Comparison of ENCODE assay signal across 8 cellular contexts in genomic region chr9:15509931-15510788, GRCh38. TPM values are rescaled to one million over a fixed set of nuclear protein-coding genes. Genes with fewer than 3 reads are reported as not detected.
A peak's percentile ranks its signal among the peaks of the same experiment; 100 is the strongest.
DNase-seq lines count a peak whose midpoint lies in the region; ATAC-seq and TF ChIP-seq lines count a peak whose summit lies in the region.

No MANE protein-coding gene starts in this region.

- H3K79me2 ChIP-seq in hepatocyte = peaks cover 40% of the 10 kb centered on the region

- H3K27me3 ChIP-seq in BE2C = no peaks in the 10 kb centered on the region
- no peaks in the 10 kb centered on the region for H3K27me3 ChIP-seq in adrenal gland
- no peaks in the 10 kb centered on the region for H3K27me3 ChIP-seq in hepatocyte
- no peaks in the 10 kb centered on the region for H3K27me3 ChIP-seq in sigmoid colon

- peaks cover 41% of the 10 kb centered on the region for H3K36me3 ChIP-seq in BE2C
- H3K36me3 ChIP-seq in adrenal gland (replicated peaks in 1 of 2) = peaks cover 0 to 16% of the 10 kb centered on the region in 2 donors
- no peaks in the 10 kb centered on the region for H3K36me3 ChIP-seq in hepatocyte (replicated peaks; ENCODE audit: insufficient read depth, low read depth)
- peaks cover 0 to 29% (median 0%) of the 10 kb centered on the region in 4 donors for H3K36me3 ChIP-seq in sigmoid colon

- H3K4me3 ChIP-seq in BE2C (ENCODE audit: low read depth, low read length) = peak overlapping the region; percentile 85
- peak overlapping the region; percentile 16 to 90 (median 73) for H3K4me3 ChIP-seq in adrenal gland
- H3K4me3 ChIP-seq in hepatocyte = peak overlapping the region; percentile 98
- H3K4me3 ChIP-seq in sigmoid colon = peak overlapping the region; percentile 81 to 99 (median 96)

- TF ChIP-seq EP300 in sigmoid colon (IDR thresholded peaks at IDR 0.05) = no peak

- TF ChIP-seq CTCF in BE2C (IDR thresholded peaks at IDR 0.05; ENCODE audit: low read depth, low read length) (no peak), adrenal gland (IDR thresholded peaks at IDR 0.05) (no peak), hepatocyte (IDR thresholded peaks at IDR 0.05; ENCODE audit: poor library complexity) (no peak), sigmoid colon (IDR thresholded peaks at IDR 0.05) (no peak)

- H3K9me3 ChIP-seq in BE2C (no peaks in the 10 kb centered on the region), adrenal gland (replicated peaks in 1 of 3) (no peaks in the 10 kb centered on the region), hepatocyte (ENCODE audit: low read depth) (no peaks in the 10 kb centered on the region), sigmoid colon (no peaks in the 10 kb centered on the region)

- no peaks in the 10 kb centered on the region for H4K20me1 ChIP-seq in hepatocyte (ENCODE audit: insufficient read depth, poor library complexity, severe bottlenecking)

- ATAC-seq in GM19324 (IDR thresholded peaks at IDR 0.05; ENCODE audit: low FRiP score, unreplicated experiment) (peak; percentile 74), HG03457 (IDR thresholded peaks at IDR 0.05; ENCODE audit: unreplicated experiment) (peak; percentile 37)

- peak overlapping the region; percentile 80 for H3K4me2 ChIP-seq in hepatocyte

- whole genome bisulfite sequencing in adrenal gland, 4 donors = 1 to 2% (median 2%) methylated on average over 8 to 76 of the region's 76 CpGs
- WGBS in hepatocyte (ENCODE audit: low lambda C conversion rate, missing lambda C conversion rate) = 2% methylated on average over 46 of the region's 76 CpGs
- 1% methylated on average over 76 of the region's 76 CpGs for WGBS in sigmoid colon, 2 donors

- no peak for TF ChIP-seq POLR2A in adrenal gland (IDR thresholded peaks at IDR 0.05)
- TF ChIP-seq POLR2A in sigmoid colon (IDR thresholded peaks at IDR 0.05) = no peak

- intact Hi-C loops in adrenal gland (cut with DNase I) (no loop called here), sigmoid colon (cut with DNase I) (loop anchor here (1.0 to 5.0 kb wide), 4 partner anchors 42 to 218 kb away; partner anchors contain the start of gene SNAPC3)

- H3K27ac ChIP-seq in adrenal gland (peak overlapping the region; percentile 43 to 95 (median 88)), hepatocyte (peak overlapping the region; percentile 97), sigmoid colon (peak overlapping the region; percentile 88 to 96 (median 90))

- H2AFZ ChIP-seq in hepatocyte = peak overlapping the region; percentile 89

- DNase-seq in BE2C (peak; percentile 64), T follicular helper cell (ENCODE audit: low read depth) (peak; percentile 50), adrenal gland (peak in 6 of 7 donors; percentile 23 to 45 (median 37)), hepatocyte (ENCODE audit: low spot score) (peak; percentile 57), sigmoid colon (peak; percentile 67), GDM1 (lab: John Stamatoyannopoulos, UW) (no peak)

- H3K9me2 ChIP-seq in hepatocyte (replicated peaks; ENCODE audit: insufficient read depth) = no peaks in the 10 kb centered on the region

- H3K4me1 ChIP-seq in BE2C = no peaks in the 10 kb centered on the region; the same call in none of the 2 replicates
- H3K4me1 ChIP-seq in adrenal gland (replicated peaks in 1 of 2) = peaks cover 0 to 9% of the 10 kb centered on the region in 2 donors
- no peaks in the 10 kb centered on the region for H3K4me1 ChIP-seq in hepatocyte (ENCODE audit: insufficient read depth)
- H3K4me1 ChIP-seq in sigmoid colon = peaks cover 0 to 27% (median 22%) of the 10 kb centered on the region in 4 donors

RNA-seq across cellular contexts. Expression of gene PSIP1, which starts 0.6 kb away (rescaled TPM):
- 43.8 TPM for polyA plus RNA-seq in BE2C (2012; ENCODE audit: insufficient read depth, insufficient read length, low read depth)
- total RNA-seq in adrenal gland = 100 to 1,000 TPM in 1 of 8 donors, 10 to 100 TPM in 7; 27.4 to 132 (median 36.5) TPM
- 10 to 100 TPM; 25.0 to 52.1 (median 48.6) TPM for polyA plus RNA-seq in adrenal gland
- total RNA-seq in hepatocyte = 37.1 and 37.3 TPM in 2 replicates
- polyA plus RNA-seq in hepatocyte = 35.1 and 40.2 TPM in 2 replicates
- 10 to 100 TPM; 65.7 to 89.1 (median 72.2) TPM for total RNA-seq in sigmoid colon
- 10 to 100 TPM; 10.9 to 29.5 (median 18.0) TPM for polyA plus RNA-seq in sigmoid colon

RNA-seq across cellular contexts. Expression of gene CCDC171, which starts 42.7 kb away (rescaled TPM):
- 1.2 TPM for polyA plus RNA-seq in BE2C (2012; ENCODE audit: insufficient read depth, insufficient read length, low read depth)
- total RNA-seq in adrenal gland (1 to 10 TPM; 1.2 to 4.2 (median 2.1) TPM), hepatocyte (2.9 and 3.3 TPM in 2 replicates), sigmoid colon (1 to 10 TPM; 2.9 to 6.1 (median 3.1) TPM)
- polyA plus RNA-seq in adrenal gland (1 to 10 TPM; 1.4 to 4.1 (median 3.2) TPM), hepatocyte (0.73 and 2.2 TPM in 2 replicates), sigmoid colon (1 to 10 TPM in 1 of 3 donors, under 1 TPM in 2; 0.46 to 1.4 (median 0.60) TPM)
